Comparison of ENCODE assay signal across 8 cellular contexts in genomic region chr2:179020156-179020750, GRCh38. TPM values are rescaled to one million over a fixed set of nuclear protein-coding genes. Genes with fewer than 3 reads are reported as not detected.
DNase-seq lines count a peak whose midpoint lies in the region; ATAC-seq and TF ChIP-seq lines count a peak whose summit lies in the region.
"Had no signal": no experiment of that assay in that cellular context is flagged by ENCODE, and none has a peak within 500 bp of the region (broad histone marks: within the 10 kb centered on the region; RNA-seq: fewer than 3 reads in every experiment).

No MANE protein-coding gene starts in this region.

- no peak overlapping the region for H3K4me3 ChIP-seq in Karpas-422 (ENCODE audit: low read length)
- H3K4me3 ChIP-seq in choroid plexus epithelial cell (ENCODE audit: low read depth, low read length), result no peak overlapping the region

- H3K9ac ChIP-seq in Karpas-422 (ENCODE audit: low read length), result no peak overlapping the region

- H3K4me3 Mint-ChIP-seq in osteocyte (ENCODE audit: unreplicated experiment), result no peak overlapping the region
- H3K4me3 Mint-ChIP-seq: activated naive CD8-positive, alpha-beta T cell had no signal

- H4K20me1 ChIP-seq in Karpas-422 (ENCODE audit: insufficient read depth, low read depth, low read length), result no peaks in the 10 kb centered on the region

- DNase-seq in Karpas-422 (peak; percentile 73), choroid plexus epithelial cell (ENCODE audit: low read depth) (peak; percentile 31), osteocyte (ENCODE audit: extremely low spot score, unreplicated experiment) (no peak), cerebellar nuclear complex (lab: John Stamatoyannopoulos, UW) (no peak)

- no peak overlapping the region for H3K4me2 ChIP-seq in Karpas-422 (ENCODE audit: low read depth, low read length, poor library complexity, severe bottlenecking)

- TF ChIP-seq CTCF in GM12873 (IDR thresholded peaks at IDR 0.05; ENCODE audit: insufficient read depth, low read depth, low read length, missing control alignments) (peak; percentile 79), choroid plexus epithelial cell (conservative IDR thresholded peaks at IDR 0.05; ENCODE audit: low read depth, low read length) (peak; percentile 64), osteocyte (IDR thresholded peaks at IDR 0.05) (peak; percentile 32)

- peaks cover 6% of the 10 kb centered on the region for H3K4me1 ChIP-seq in Karpas-422 (ENCODE audit: low read length)

- H3K27ac Mint-ChIP-seq in osteocyte (ENCODE audit: unreplicated experiment), result no peak overlapping the region
- H3K27ac Mint-ChIP-seq: activated naive CD8-positive, alpha-beta T cell had no signal

- no peaks in the 10 kb centered on the region for H3K4me1 Mint-ChIP-seq in osteocyte (ENCODE audit: unreplicated experiment)

- H3K27me3 Mint-ChIP-seq in osteocyte (ENCODE audit: unreplicated experiment), result peaks cover 40% of the 10 kb centered on the region
- H3K27me3 Mint-ChIP-seq: activated naive CD8-positive, alpha-beta T cell had no signal

- no peaks in the 10 kb centered on the region for H3K9me3 Mint-ChIP-seq in osteocyte (ENCODE audit: unreplicated experiment)

- no peaks in the 10 kb centered on the region for H3K36me3 ChIP-seq in Karpas-422 (ENCODE audit: insufficient read depth, low read length)

- peak; percentile 54 for ATAC-seq in GM21723 (IDR thresholded peaks at IDR 0.05; ENCODE audit: unreplicated experiment)
- peak; percentile 74 for ATAC-seq in SK-N-SH treated with all-trans-retinoic acid at 6 μM for 48 hours

- H2AFZ ChIP-seq in Karpas-422 (ENCODE audit: low read length), result no peak overlapping the region

- no peak overlapping the region for H3K27ac ChIP-seq in Karpas-422 (ENCODE audit: low read length)

- H3K79me2 ChIP-seq in Karpas-422 (ENCODE audit: low read length), result no peaks in the 10 kb centered on the region

- no peaks in the 10 kb centered on the region for H3K9me2 ChIP-seq in Karpas-422 (replicated peaks; ENCODE audit: insufficient read depth, low read length)

- H3K27me3 ChIP-seq in Karpas-422 (ENCODE audit: low read length), result no peaks in the 10 kb centered on the region

- H3K36me3 Mint-ChIP-seq in osteocyte (ENCODE audit: unreplicated experiment), result no peaks in the 10 kb centered on the region

- no peaks in the 10 kb centered on the region for H3K9me3 ChIP-seq in Karpas-422 (ENCODE audit: low read length)

TF ChIP-seq in SK-N-SH treated with all-trans-retinoic acid at 6 μM for 48 hours, 23 proteins besides CTCF, POLR2A, EP300 and RAD21:
- TF ChIP-seq RARB (CRISPR knock-in tag; IDR thresholded peaks at IDR 0.05) (no peak), PPARA (CRISPR knock-in tag; IDR thresholded peaks at IDR 0.05; ENCODE audit: borderline replicate concordance) (no peak), TCF4 (CRISPR knock-in tag; IDR thresholded peaks at IDR 0.05; ENCODE audit: borderline replicate concordance) (no peak), ZFP3 (CRISPR knock-in tag; IDR thresholded peaks at IDR 0.05) (no peak), CSRNP3 (CRISPR knock-in tag; IDR thresholded peaks at IDR 0.05) (no peak)

RNA-seq across cellular contexts. Expression of gene CCDC141, which starts 29.7 kb away (rescaled TPM):
- 0.30 TPM in 1 of 2 replicates, not detected in the other for total RNA-seq in Karpas-422 (2014; rRNA removed; shearing (Covaris generic); ENCODE audit: low replicate concordance)
- not detected in 2 replicates for total RNA-seq in osteocyte

Comparison
In these comparisons a context has a peak if more than half of its experiments do, and no peak if none do; other contexts are left out.
1. DNase-seq: peak in Karpas-422 (single experiment) and choroid plexus epithelial cell (single experiment); none in osteocyte (single experiment) and cerebellar nuclear complex (0 of 2).
2. Peak in every context shown above with its lines, with median percentiles within 50 percentile points of each other: CTCF ChIP-seq.